ENCODE assay signal across 8 cellular contexts in genomic region chr19:35879770-35880317, GRCh38. TPM values are rescaled to one million over a fixed set of nuclear protein-coding genes. Genes with fewer than 3 reads are reported as not detected.
DNase-seq lines count a peak whose midpoint lies in the region; ATAC-seq, FAIRE-seq and TF ChIP-seq lines count a peak whose summit lies in the region.

No MANE protein-coding gene starts in this region.

- no peaks in the 10 kb centered on the region for H3K9me3 Mint-ChIP-seq in HFFc6
- no peaks in the 10 kb centered on the region for H3K9me3 Mint-ChIP-seq in activated T-helper 2 cell treated with anti-CD3 and anti-CD28 coated beads, Interferon-gamma antibody, Interleukin-2, Interleukin-4, amounts not matched to agents 10 μg/mL and 5 μg/mL and 100 μg/mL, durations not matched to agents 14 hours and 24 hours and 36 hours
- H3K9me3 Mint-ChIP-seq in nephron progenitor cell = no peaks in the 10 kb centered on the region

- peak; percentile 87 for DNase-seq in BE2C
- DNase-seq in HFFc6 = peak; percentile 92
- DNase-seq in RCC 7860 (ENCODE audit: low spot score) = peak; percentile 72
- DNase-seq in activated T-helper 2 cell treated with anti-CD3 and anti-CD28 coated beads, Interferon-gamma antibody, Interleukin-2, Interleukin-4, amounts not matched to agents 10 μg/mL and 5 μg/mL and 100 μg/mL, durations not matched to agents 14 hours and 24 hours and 36 hours (ENCODE audit: low spot score) = peak; percentile 80
- peak; percentile 89 for DNase-seq in fibroblast of mammary gland (ENCODE audit: low read depth)
- DNase-seq in nephron progenitor cell = peak; percentile 100
- peak; percentile 85 to 87 for DNase-seq in tibial artery

- H3K36me3 Mint-ChIP-seq in HFFc6 (ENCODE audit: low read depth) = no peaks in the 10 kb centered on the region
- no peaks in the 10 kb centered on the region for H3K36me3 Mint-ChIP-seq in activated T-helper 2 cell treated with anti-CD3 and anti-CD28 coated beads, Interferon-gamma antibody, Interleukin-2, Interleukin-4, amounts not matched to agents 10 μg/mL and 5 μg/mL and 100 μg/mL, durations not matched to agents 14 hours and 24 hours and 36 hours (ENCODE audit: low read depth)
- H3K36me3 Mint-ChIP-seq in nephron progenitor cell (ENCODE audit: low read depth) = peaks cover 29% of the 10 kb centered on the region

- H3K9me3 ChIP-seq in BE2C (no peaks in the 10 kb centered on the region), tibial artery (no peaks in the 10 kb centered on the region)

- H3K4me1 ChIP-seq in BE2C (0 out of 2 replicates have a peak, but pooled peaks cover 4% of the 10 kb centered on the region), tibial artery (no peaks in the 10 kb centered on the region)

- H3K27me3 Mint-ChIP-seq in HFFc6 (ENCODE audit: insufficient read depth) (peaks cover 5% of the 10 kb centered on the region), nephron progenitor cell (ENCODE audit: low read depth, poor library complexity) (peaks cover 37% of the 10 kb centered on the region)
- peaks cover 7% of the 10 kb centered on the region for H3K27me3 Mint-ChIP-seq in activated T-helper 2 cell treated with anti-CD3 and anti-CD28 coated beads, Interferon-gamma antibody, Interleukin-2, Interleukin-4, amounts not matched to agents 10 μg/mL and 5 μg/mL and 100 μg/mL, durations not matched to agents 14 hours and 24 hours and 36 hours (ENCODE audit: low read depth)

- H3K27me3 ChIP-seq in BE2C (no peaks in the 10 kb centered on the region), tibial artery (peaks cover 0 to 13% of the 10 kb centered on the region in 2 donors)

- H3K36me3 ChIP-seq in BE2C (no peaks in the 10 kb centered on the region; the same call in 1 of the 2 replicates), tibial artery (no peaks in the 10 kb centered on the region)

- intact Hi-C loops in activated T-helper 2 cell treated with anti-CD3 and anti-CD28 coated beads, Interferon-gamma antibody, Interleukin-2, Interleukin-4, amounts not matched to agents 10 μg/mL and 5 μg/mL and 100 μg/mL, durations not matched to agents 14 hours and 24 hours and 36 hours (cut with micrococcal nuclease) = no loop called here
- intact Hi-C loops in tibial artery (cut with DNase I; ENCODE audit: low total_unique reads) = loop anchor here (5.0 to 10.0 kb wide), 2 partner anchors 47 to 245 kb away; no protein-coding TSS in a partner anchor

- H3K4me3 ChIP-seq in BE2C (ENCODE audit: low read depth, low read length) (0 out of 2 replicates have a peak overlapping the region, but pooled peaks have one; percentile 3), fibroblast of mammary gland (ENCODE audit: control insufficient read depth, low read depth, low read length) (no peak overlapping the region), tibial artery (no peak overlapping the region)

- peaks cover 9% of the 10 kb centered on the region for H3K4me1 Mint-ChIP-seq in HFFc6 (ENCODE audit: low read depth)
- H3K4me1 Mint-ChIP-seq in activated T-helper 2 cell treated with anti-CD3 and anti-CD28 coated beads, Interferon-gamma antibody, Interleukin-2, Interleukin-4, amounts not matched to agents 10 μg/mL and 5 μg/mL and 100 μg/mL, durations not matched to agents 14 hours and 24 hours and 36 hours (ENCODE audit: low read depth) = peaks cover 5% of the 10 kb centered on the region
- peaks cover 9% of the 10 kb centered on the region for H3K4me1 Mint-ChIP-seq in nephron progenitor cell

- TF ChIP-seq CTCF in BE2C (IDR thresholded peaks at IDR 0.05; ENCODE audit: low read depth, low read length) = no peak
- 0 out of 2 replicates have a peak, but pooled peaks have one; percentile 5 for TF ChIP-seq CTCF in HFFc6 (IDR thresholded peaks at IDR 0.05)
- no peak for TF ChIP-seq CTCF in fibroblast of mammary gland (conservative IDR thresholded peaks at IDR 0.05; ENCODE audit: control insufficient read depth, insufficient read depth, low read depth, low read length)
- TF ChIP-seq CTCF in nephron progenitor cell (IDR thresholded peaks at IDR 0.05) = no peak
- no peak for TF ChIP-seq CTCF in tibial artery (IDR thresholded peaks at IDR 0.05)

- no peak for ATAC-seq in HG03460 (IDR thresholded peaks at IDR 0.05; ENCODE audit: unreplicated experiment)

- FAIRE-seq in RCC 7860 (lab: Jason Lieb, UNC) = peak; percentile 54

- no peak overlapping the region for H3K27ac ChIP-seq in tibial artery

- no peak overlapping the region for H3K4me3 Mint-ChIP-seq in HFFc6
- no peak overlapping the region for H3K4me3 Mint-ChIP-seq in activated T-helper 2 cell treated with anti-CD3 and anti-CD28 coated beads, Interferon-gamma antibody, Interleukin-2, Interleukin-4, amounts not matched to agents 10 μg/mL and 5 μg/mL and 100 μg/mL, durations not matched to agents 14 hours and 24 hours and 36 hours (ENCODE audit: low read depth)
- H3K4me3 Mint-ChIP-seq in nephron progenitor cell = no peak overlapping the region

- H3K27ac Mint-ChIP-seq in HFFc6 (peak overlapping the region; percentile 57), nephron progenitor cell (no peak overlapping the region)
- H3K27ac Mint-ChIP-seq in activated T-helper 2 cell treated with anti-CD3 and anti-CD28 coated beads, Interferon-gamma antibody, Interleukin-2, Interleukin-4, amounts not matched to agents 10 μg/mL and 5 μg/mL and 100 μg/mL, durations not matched to agents 14 hours and 24 hours and 36 hours = no peak overlapping the region

RNA-seq across cellular contexts. Expression of gene APLP1, which starts 11.5 kb away (rescaled TPM):
- 319 TPM for polyA plus RNA-seq in BE2C (2012; ENCODE audit: insufficient read depth, insufficient read length, low read depth)
- total RNA-seq in HFFc6 (2021; fragmentation: NEBNext Ultra II Directional; extraction: Animal tissue kit (Norgen Biotek cat#: 25700)) = 10 to 100 TPM; 24.3 to 39.7 (median 38.1) TPM
- 1.2 and 1.4 TPM in 2 replicates for total RNA-seq in activated T-helper 2 cell treated with anti-CD3 and anti-CD28 coated beads, Interferon-gamma antibody, Interleukin-2, Interleukin-4, amounts not matched to agents 10 μg/mL and 5 μg/mL and 100 μg/mL, durations not matched to agents 14 hours and 24 hours and 36 hours

RNA-seq across cellular contexts. Expression of gene NFKBID, which starts 20.5 kb away (rescaled TPM):
- polyA plus RNA-seq in BE2C (2012; ENCODE audit: insufficient read depth, insufficient read length, low read depth) = 3.8 TPM
- 1 to 10 TPM; 3.9 to 7.2 (median 5.3) TPM for total RNA-seq in HFFc6 (2021; fragmentation: NEBNext Ultra II Directional; extraction: Animal tissue kit (Norgen Biotek cat#: 25700))
- total RNA-seq in activated T-helper 2 cell treated with anti-CD3 and anti-CD28 coated beads, Interferon-gamma antibody, Interleukin-2, Interleukin-4, amounts not matched to agents 10 μg/mL and 5 μg/mL and 100 μg/mL, durations not matched to agents 14 hours and 24 hours and 36 hours = 109 and 117 TPM in 2 replicates

RNA-seq across cellular contexts. Expression of gene HCST, which starts 22.5 kb away (rescaled TPM):
- polyA plus RNA-seq in BE2C (2012; ENCODE audit: insufficient read depth, insufficient read length, low read depth) = 3.4 TPM
- total RNA-seq in HFFc6 (2021; fragmentation: NEBNext Ultra II Directional; extraction: Animal tissue kit (Norgen Biotek cat#: 25700)) = 1 to 10 TPM in 5 of 6 experiments, under 1 TPM in 1; 0.96 to 4.1 (median 1.2) TPM
- total RNA-seq in activated T-helper 2 cell treated with anti-CD3 and anti-CD28 coated beads, Interferon-gamma antibody, Interleukin-2, Interleukin-4, amounts not matched to agents 10 μg/mL and 5 μg/mL and 100 μg/mL, durations not matched to agents 14 hours and 24 hours and 36 hours = 53.9 and 57.2 TPM in 2 replicates

RNA-seq across cellular contexts. Expression of gene KIRREL2, which starts 23.1 kb away (rescaled TPM):
- 13.6 TPM for polyA plus RNA-seq in BE2C (2012; ENCODE audit: insufficient read depth, insufficient read length, low read depth)
- total RNA-seq in HFFc6 (2021; fragmentation: NEBNext Ultra II Directional; extraction: Animal tissue kit (Norgen Biotek cat#: 25700)) = under 1 TPM in 1 of 6 experiments, not detected in 5; 0.07 TPM
- 0.18 and 0.39 TPM in 2 replicates for total RNA-seq in activated T-helper 2 cell treated with anti-CD3 and anti-CD28 coated beads, Interferon-gamma antibody, Interleukin-2, Interleukin-4, amounts not matched to agents 10 μg/mL and 5 μg/mL and 100 μg/mL, durations not matched to agents 14 hours and 24 hours and 36 hours

RNA-seq across cellular contexts. Expression of gene NPHS1, which starts 27.5 kb away (rescaled TPM):
- polyA plus RNA-seq in BE2C (2012; ENCODE audit: insufficient read depth, insufficient read length, low read depth) = 0.86 TPM
- not detected for total RNA-seq in HFFc6 (2021; fragmentation: NEBNext Ultra II Directional; extraction: Animal tissue kit (Norgen Biotek cat#: 25700))
- total RNA-seq in activated T-helper 2 cell treated with anti-CD3 and anti-CD28 coated beads, Interferon-gamma antibody, Interleukin-2, Interleukin-4, amounts not matched to agents 10 μg/mL and 5 μg/mL and 100 μg/mL, durations not matched to agents 14 hours and 24 hours and 36 hours = 0.05 TPM in 1 of 2 replicates, not detected in the other

Comparison
In these comparisons a context has a peak if more than half of its experiments do, and no peak if none do; other contexts are left out.
1. RNA of gene APLP1, which starts 11.5 kb away (total RNA-seq): 24.3 to 39.7 TPM in HFFc6; 1.2 to 1.4 TPM in activated T-helper 2 cell treated with anti-CD3 and anti-CD28 coated beads, Interferon-gamma antibody, Interleukin-2, Interleukin-4, amounts not matched to agents 10 μg/mL and 5 μg/mL and 100 μg/mL, durations not matched to agents 14 hours and 24 hours and 36 hours; every median in the first group is over 10 times any median in the second.
2. RNA of gene NFKBID, which starts 20.5 kb away (total RNA-seq): 109 to 117 TPM in activated T-helper 2 cell treated with anti-CD3 and anti-CD28 coated beads, Interferon-gamma antibody, Interleukin-2, Interleukin-4, amounts not matched to agents 10 μg/mL and 5 μg/mL and 100 μg/mL, durations not matched to agents 14 hours and 24 hours and 36 hours; 3.9 to 7.2 TPM in HFFc6; every median in the first group is over 10 times any median in the second.
3. RNA of gene HCST, which starts 22.5 kb away (total RNA-seq): 53.9 to 57.2 TPM in activated T-helper 2 cell treated with anti-CD3 and anti-CD28 coated beads, Interferon-gamma antibody, Interleukin-2, Interleukin-4, amounts not matched to agents 10 μg/mL and 5 μg/mL and 100 μg/mL, durations not matched to agents 14 hours and 24 hours and 36 hours; 0.96 to 4.1 TPM in HFFc6; every median in the first group is over 10 times any median in the second.
4. Peak in every context shown above with its lines, with median percentiles within 50 percentile points of each other: DNase-seq.